In the genomic region with DNA sequence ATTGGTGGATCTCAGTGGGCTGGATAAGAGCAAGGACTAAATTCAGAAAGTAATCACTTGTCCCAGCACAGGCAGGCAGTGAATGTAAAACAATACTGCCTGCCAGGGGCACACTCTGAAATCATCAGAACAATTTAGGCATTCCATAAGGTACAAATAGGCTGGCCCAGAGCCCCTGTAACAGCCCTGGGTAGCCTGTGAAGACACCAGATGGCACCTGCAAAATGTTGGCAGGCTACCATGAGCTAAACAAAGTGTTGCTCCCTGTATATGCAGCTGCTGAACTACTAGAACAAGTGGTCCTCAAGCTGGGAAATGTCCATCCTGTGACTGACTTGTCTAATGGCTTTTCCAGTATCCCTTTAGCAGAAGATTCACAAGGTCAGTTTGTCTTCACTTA, we compare ENCODE assay signal across 17 cellular contexts. TPM values are rescaled to one million over a fixed set of nuclear protein-coding genes. Genes with fewer than 3 reads are reported as not detected.
DNase-seq lines count a peak whose midpoint lies in the region; ATAC-seq and TF ChIP-seq lines count a peak whose summit lies in the region.
"Had no signal": no experiment of that assay in that cellular context is flagged by ENCODE, and none has a peak within 500 bp of the region (broad histone marks: within the 10 kb centered on the region; RNA-seq: fewer than 3 reads in every experiment).

No MANE protein-coding gene starts in this region.

- POLR2A ChIA-PET in activated CD4-positive, alpha-beta T cell treated with anti-CD3 and anti-CD28 coated beads, Interleukin-2, amount 10 ng/mL, durations not matched to agents 7 days and 5 days (lab: Charles Lee) = no interaction called here

- DNase-seq in Ammon's horn (ENCODE audit: low spot score) = peak; percentile 4
- DNase-seq in G401 (ENCODE audit: low spot score) = peak; percentile 90
- DNase-seq in NCI-H345 treated with DMSO at 0.1 percent for 48 hours (lab: John Stamatoyannopoulos, UW; ENCODE audit: unreplicated experiment) = peak; percentile 44
- peak; percentile 79 to 91 (median 86) for DNase-seq in body of pancreas
- no peak for DNase-seq in activated CD4-positive, alpha-beta T cell treated with anti-CD3 and anti-CD28 coated beads, Interleukin-2, amount 10 ng/mL, durations not matched to agents 7 days and 5 days
- no peak for DNase-seq in NCI-H510A treated with DMSO at 0.1 percent for 48 hours (lab: John Stamatoyannopoulos, UW)
- no peak for DNase-seq in stimulated activated CD4-positive, alpha-beta T cell treated with anti-CD3 and anti-CD28 coated beads, Interleukin-12 subunit alpha, Interleukin-12 subunit beta, amount 100 ng/mL, for 4 hours
- DNase-seq in NCI-H82 (lab: John Stamatoyannopoulos, UW) = no peak
- DNase-seq: DND-41, MM.1S, NCI-H1436, SIG-M5, T-helper 17 cell had no signal

- H3K36me3 Mint-ChIP-seq in activated CD4-positive, alpha-beta T cell treated with anti-CD3 and anti-CD28 coated beads, Interleukin-2, amount 10 ng/mL, durations not matched to agents 7 days and 5 days (ENCODE audit: low read depth) = no peaks in the 10 kb centered on the region

- intact Hi-C loops in body of pancreas (cut with DNase I) = no loop called here

- TF ChIP-seq POLR2A in body of pancreas (IDR thresholded peaks at IDR 0.05) = no peak

- in situ Hi-C loops in G401 (cut with HindIII; ENCODE audit: low sequenced_read_pairs) = no loop called here

- no peaks in the 10 kb centered on the region for H3K9me3 Mint-ChIP-seq in activated CD4-positive, alpha-beta T cell treated with anti-CD3 and anti-CD28 coated beads, Interleukin-2, amount 10 ng/mL, durations not matched to agents 7 days and 5 days

- no peak for TF ChIP-seq CTCF in body of pancreas (IDR thresholded peaks at IDR 0.05)

- H3K36me3 ChIP-seq in body of pancreas (replicated peaks in 1 of 2; ENCODE audit: insufficient read depth in 1 of 2, low read depth in 2 of 2) = no peaks in the 10 kb centered on the region

- H3K4me3 ChIP-seq in body of pancreas = no peak overlapping the region
- H3K4me3 ChIP-seq: A549 had no signal

- H3K4me3 Mint-ChIP-seq in activated CD4-positive, alpha-beta T cell treated with anti-CD3 and anti-CD28 coated beads, Interleukin-2, amount 10 ng/mL, durations not matched to agents 7 days and 5 days = no peak overlapping the region
- H3K4me3 Mint-ChIP-seq: CD14-positive monocyte, T-helper 17 cell had no signal

- peak overlapping the region; percentile 56 to 77 (median 64) for H3K27ac ChIP-seq in body of pancreas
- H3K27ac ChIP-seq: A549 had no signal

- no peaks in the 10 kb centered on the region for H3K9me3 ChIP-seq in body of pancreas
- H3K9me3 ChIP-seq: A549 had no signal

- no peak overlapping the region for H3K27ac Mint-ChIP-seq in activated CD4-positive, alpha-beta T cell treated with anti-CD3 and anti-CD28 coated beads, Interleukin-2, amount 10 ng/mL, durations not matched to agents 7 days and 5 days
- H3K27ac Mint-ChIP-seq: CD14-positive monocyte, T-helper 17 cell had no signal

- peaks cover 61% of the 10 kb centered on the region for H3K4me1 ChIP-seq in body of pancreas
- H3K4me1 ChIP-seq: A549 had no signal

- CTCF ChIA-PET in activated CD4-positive, alpha-beta T cell treated with anti-CD3 and anti-CD28 coated beads, Interleukin-2, amount 10 ng/mL, durations not matched to agents 7 days and 5 days (lab: Charles Lee) = no interaction called here

- H3K27me3 ChIP-seq in body of pancreas = no peaks in the 10 kb centered on the region

- no peaks in the 10 kb centered on the region for H3K4me1 Mint-ChIP-seq in activated CD4-positive, alpha-beta T cell treated with anti-CD3 and anti-CD28 coated beads, Interleukin-2, amount 10 ng/mL, durations not matched to agents 7 days and 5 days
- H3K4me1 Mint-ChIP-seq: CD14-positive monocyte, T-helper 17 cell had no signal

- H3K27me3 Mint-ChIP-seq in activated CD4-positive, alpha-beta T cell treated with anti-CD3 and anti-CD28 coated beads, Interleukin-2, amount 10 ng/mL, durations not matched to agents 7 days and 5 days = no peaks in the 10 kb centered on the region
- H3K27me3 Mint-ChIP-seq: T-helper 17 cell had no signal

- ATAC-seq in body of pancreas = peak; percentile 85
- ATAC-seq: A549, HepG2, T-helper 17 cell had no signal

RNA-seq across cellular contexts. Expression of a gene that starts 3.0 kb away (rescaled TPM):
- not detected in 2 replicates for total RNA-seq in G401 (2014; rRNA removed; shearing (Covaris generic))
- total RNA-seq in body of pancreas = not detected
- total RNA-seq in activated CD4-positive, alpha-beta T cell treated with anti-CD3 and anti-CD28 coated beads, Interleukin-2, amount 10 ng/mL, durations not matched to agents 7 days and 5 days = not detected
- total RNA-seq: H4, HepG2, T-helper 17 cell had no signal

RNA-seq across cellular contexts. Expression of a gene that starts 54.2 kb away (rescaled TPM):
- total RNA-seq in G401 (2014; rRNA removed; shearing (Covaris generic)) = 0.12 TPM in 1 of 2 replicates, not detected in the other
- 1 to 10 TPM in 1 of 2 donors, under 1 TPM in 1; 0.99 to 1.0 TPM for total RNA-seq in body of pancreas
- 1 to 10 TPM; 1.2 to 1.3 TPM for total RNA-seq in activated CD4-positive, alpha-beta T cell treated with anti-CD3 and anti-CD28 coated beads, Interleukin-2, amount 10 ng/mL, durations not matched to agents 7 days and 5 days
- total RNA-seq: H4 had no signal

Comparison
In these comparisons a context has a peak if more than half of its experiments do, and no peak if none do; other contexts are left out.
1. DNase-seq: peak in Ammon's horn (single experiment), G401 (single experiment), NCI-H345 treated with DMSO at 0.1 percent for 48 hours (single experiment) and body of pancreas (4 of 4); none in activated CD4-positive, alpha-beta T cell treated with anti-CD3 and anti-CD28 coated beads, Interleukin-2, amount 10 ng/mL, durations not matched to agents 7 days and 5 days (single experiment), NCI-H510A treated with DMSO at 0.1 percent for 48 hours (single experiment), stimulated activated CD4-positive, alpha-beta T cell treated with anti-CD3 and anti-CD28 coated beads, Interleukin-12 subunit alpha, Interleukin-12 subunit beta, amount 100 ng/mL, for 4 hours (single experiment) and NCI-H82 (single experiment).